ENCODE assay signal across 10 cellular contexts in the genomic region with DNA sequence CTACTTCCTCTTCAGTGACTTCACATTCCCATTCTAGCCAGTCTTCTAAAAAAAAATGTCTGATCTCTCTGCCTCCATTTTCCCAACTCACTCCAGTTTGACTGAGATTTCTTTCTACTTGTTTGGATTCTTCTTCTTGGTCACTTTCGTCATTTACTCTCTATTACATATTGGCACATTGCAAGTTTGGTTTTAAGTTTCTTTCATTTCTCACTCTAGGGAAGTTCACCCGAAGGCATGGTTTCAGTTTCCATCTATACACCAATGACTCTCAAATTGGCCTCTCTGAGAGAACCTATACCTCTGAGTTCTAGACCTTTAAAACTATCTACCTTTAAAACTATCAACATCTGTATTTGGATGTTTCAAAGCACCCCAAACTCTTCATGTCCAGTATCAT. TPM values are rescaled to one million over a fixed set of nuclear protein-coding genes. Genes with fewer than 3 reads are reported as not detected.
DNase-seq lines count a peak whose midpoint lies in the region; ATAC-seq lines count a peak whose summit lies in the region.
"Had no signal": no experiment of that assay in that cellular context is flagged by ENCODE, and none has a peak within 500 bp of the region (broad histone marks: within the 10 kb centered on the region; RNA-seq: fewer than 3 reads in every experiment).

No MANE protein-coding gene starts in this region.

- H3K14ac ChIP-seq in trophoblast cell (ENCODE audit: low read length), result no peak overlapping the region

- H3K9me3 ChIP-seq in trophoblast cell (ENCODE audit: insufficient read depth, low read depth, low read length), result no peaks in the 10 kb centered on the region
- H3K9me3 ChIP-seq: thyroid gland had no signal

- H3K4me3 ChIP-seq in trophoblast cell (ENCODE audit: low read depth, low read length), result no peak overlapping the region
- H3K4me3 ChIP-seq: thyroid gland had no signal

- H2AK5ac ChIP-seq in trophoblast cell (ENCODE audit: low read length), result no peak overlapping the region

- no peak overlapping the region for H2BK5ac ChIP-seq in trophoblast cell (ENCODE audit: low read depth, low read length, poor library complexity)

- H3K27ac ChIP-seq in trophoblast cell (ENCODE audit: low read depth, low read length), result no peak overlapping the region
- H3K27ac ChIP-seq: thyroid gland had no signal

- no peak overlapping the region for H4K12ac ChIP-seq in trophoblast cell (ENCODE audit: low read depth, low read length)

- peaks cover 0 to 2% (median 0%) of the 10 kb centered on the region in 3 donors for H3K27me3 Mint-ChIP-seq in immature natural killer cell (ENCODE audit: low read depth in 3 of 3)
- no peaks in the 10 kb centered on the region for H3K27me3 Mint-ChIP-seq in naive thymus-derived CD8-positive, alpha-beta T cell

- H3K4me1 ChIP-seq in trophoblast cell (ENCODE audit: control insufficient read depth in 1 of 2, insufficient read depth in 2 of 2, low read length in 2 of 2), result no peaks in the 10 kb centered on the region
- H3K4me1 ChIP-seq: thyroid gland had no signal

- peak; percentile 9 to 19 (median 14) for DNase-seq in immature natural killer cell
- no peak for DNase-seq in naive thymus-derived CD8-positive, alpha-beta T cell
- no peak for DNase-seq in trophoblast cell
- no peak for DNase-seq in HPDE6-E6E7 (ENCODE audit: extremely low spot score)
- DNase-seq in D341Med (ENCODE audit: low spot score), result no peak
- DNase-seq: NCI-H2227 treated with DMSO at 0.1 percent for 48 hours, thyroid gland had no signal

- POLR2A ChIA-PET in naive thymus-derived CD8-positive, alpha-beta T cell (lab: Charles Lee), result no interaction called here

- no peak overlapping the region for H4K8ac ChIP-seq in trophoblast cell (ENCODE audit: low read depth, low read length)

- ATAC-seq in GM18517 (IDR thresholded peaks at IDR 0.05; ENCODE audit: unreplicated experiment) (peak; percentile 100), GM21529 (IDR thresholded peaks at IDR 0.05; ENCODE audit: unreplicated experiment) (peak; percentile 99), HG03469 (IDR thresholded peaks at IDR 0.05; ENCODE audit: unreplicated experiment) (peak; percentile 98)
- no peak for ATAC-seq in naive thymus-derived CD8-positive, alpha-beta T cell

- no peak overlapping the region for H2AFZ ChIP-seq in trophoblast cell (ENCODE audit: insufficient read depth, low read length, poor library complexity)

- no peak overlapping the region for H3K9ac ChIP-seq in trophoblast cell (ENCODE audit: low read length)

- H3K4ac ChIP-seq in trophoblast cell (ENCODE audit: low read depth, low read length), result no peak overlapping the region

- no peak overlapping the region for H4K91ac ChIP-seq in trophoblast cell (ENCODE audit: low read depth, low read length)

- H3K36me3 Mint-ChIP-seq in immature natural killer cell, result no peaks in the 10 kb centered on the region
- no peaks in the 10 kb centered on the region for H3K36me3 Mint-ChIP-seq in naive thymus-derived CD8-positive, alpha-beta T cell

- no peak overlapping the region for H3K18ac ChIP-seq in trophoblast cell (ENCODE audit: low read length)

- H2BK12ac ChIP-seq in trophoblast cell (ENCODE audit: low read length), result no peak overlapping the region

- no peaks in the 10 kb centered on the region for H3K79me2 ChIP-seq in trophoblast cell (ENCODE audit: control insufficient read depth, insufficient read depth, low read length, poor library complexity)

- H2BK120ac ChIP-seq in trophoblast cell (ENCODE audit: insufficient read depth, low read length, poor library complexity), result no peak overlapping the region

- H3K27ac Mint-ChIP-seq in immature natural killer cell, result no peak overlapping the region
- H3K27ac Mint-ChIP-seq in naive thymus-derived CD8-positive, alpha-beta T cell, result no peak overlapping the region

- H3K23ac ChIP-seq in trophoblast cell (ENCODE audit: low read length), result no peak overlapping the region

- H3K79me1 ChIP-seq in trophoblast cell (ENCODE audit: low read length), result no peaks in the 10 kb centered on the region

- no peaks in the 10 kb centered on the region for H3K9me3 Mint-ChIP-seq in immature natural killer cell
- H3K9me3 Mint-ChIP-seq in naive thymus-derived CD8-positive, alpha-beta T cell, result no peaks in the 10 kb centered on the region

- no peaks in the 10 kb centered on the region for H3K27me3 ChIP-seq in trophoblast cell (ENCODE audit: insufficient read depth, low read length)
- H3K27me3 ChIP-seq: thyroid gland had no signal

- no peak overlapping the region for H3K4me2 ChIP-seq in trophoblast cell (ENCODE audit: low read length)

- WGBS in trophoblast cell (ENCODE audit: extremely low coverage, insufficient coverage, insufficient read length), result no CpG with 5 or more reads among the region's 2 CpGs

- H3K4me3 Mint-ChIP-seq in immature natural killer cell, result no peak overlapping the region
- no peak overlapping the region for H3K4me3 Mint-ChIP-seq in naive thymus-derived CD8-positive, alpha-beta T cell

- no peaks in the 10 kb centered on the region for H3K36me3 ChIP-seq in trophoblast cell (ENCODE audit: control insufficient read depth in 1 of 2, insufficient read depth in 2 of 2, low read length in 2 of 2)
- H3K36me3 ChIP-seq: thyroid gland had no signal

- H3K4me1 Mint-ChIP-seq in immature natural killer cell, result no peaks in the 10 kb centered on the region
- H3K4me1 Mint-ChIP-seq in naive thymus-derived CD8-positive, alpha-beta T cell, result no peaks in the 10 kb centered on the region

RNA-seq across cellular contexts. Expression of gene CD109, which starts 51.3 kb away (rescaled TPM):
- under 1 TPM in 2 of 3 donors, not detected in 1; 0.04 to 0.09 TPM for polyA plus RNA-seq in immature natural killer cell
- total RNA-seq in naive thymus-derived CD8-positive, alpha-beta T cell, result under 1 TPM; 0.41 to 0.47 TPM
- not detected for polyA plus RNA-seq in naive thymus-derived CD8-positive, alpha-beta T cell
- polyA plus RNA-seq in trophoblast cell (2013), result 0.31 and 0.33 TPM in 2 replicates

Comparison
In these comparisons a context has a peak if more than half of its experiments do, and no peak if none do; other contexts are left out.
1. ATAC-seq: peak in GM18517 (single experiment), GM21529 (single experiment) and HG03469 (single experiment); none in naive thymus-derived CD8-positive, alpha-beta T cell (0 of 2).
2. DNase-seq: peak in immature natural killer cell (3 of 3); none in naive thymus-derived CD8-positive, alpha-beta T cell (0 of 10), trophoblast cell (0 of 2), HPDE6-E6E7 (single experiment) and D341Med (single experiment).